Comparison of ENCODE assay signal across 8 cellular contexts in the genomic region with DNA sequence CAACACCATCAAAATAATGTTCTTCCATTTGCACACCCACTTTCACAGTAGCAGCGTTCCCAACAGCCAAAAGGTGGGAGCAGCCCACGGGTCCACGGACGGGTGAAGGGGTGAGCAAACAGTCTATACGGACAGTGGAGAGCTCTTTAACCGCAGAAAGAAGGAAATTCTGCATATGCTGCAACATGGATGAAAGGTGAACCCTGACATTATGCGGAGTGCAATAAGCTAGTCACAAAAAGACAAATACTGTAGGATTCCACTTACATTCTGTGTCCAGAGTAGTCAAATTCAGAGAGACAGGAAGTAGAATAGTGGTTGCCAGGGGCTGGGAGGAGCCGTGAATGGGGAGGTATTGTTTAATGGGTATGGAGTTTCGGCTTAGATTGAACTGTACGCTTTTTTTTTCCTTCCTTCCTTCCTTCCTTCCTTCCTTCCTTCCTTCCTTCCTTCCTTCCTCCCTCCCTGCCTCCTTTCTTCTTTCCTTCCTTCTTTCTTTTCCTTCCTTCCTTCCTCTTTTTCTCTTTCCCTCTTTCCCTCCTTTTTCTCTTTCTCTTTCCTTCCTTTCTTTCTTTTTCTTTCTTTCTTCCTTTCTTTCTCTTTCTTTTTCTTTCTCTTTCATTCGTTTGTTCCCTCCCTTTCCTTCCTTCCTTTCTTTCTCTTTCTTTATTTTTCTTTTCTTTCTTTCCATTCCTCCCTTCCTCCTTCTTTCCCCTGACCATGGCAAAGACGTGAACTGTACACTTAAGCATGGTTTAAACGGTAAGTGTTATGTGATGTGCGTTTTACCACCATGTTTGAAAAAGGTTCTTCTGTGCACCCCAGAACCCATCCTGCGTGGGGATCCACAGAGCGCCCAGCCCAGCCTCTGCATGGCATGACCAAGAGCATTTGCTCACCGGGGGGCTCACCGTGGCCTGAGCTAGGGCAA. TPM values are rescaled to one million over a fixed set of nuclear protein-coding genes. Genes with fewer than 3 reads are reported as not detected.
DNase-seq lines count a peak whose midpoint lies in the region; ATAC-seq and TF ChIP-seq lines count a peak whose summit lies in the region.

No MANE protein-coding gene starts in this region.

- no peaks in the 10 kb centered on the region for H3K9me3 ChIP-seq in BLaER1

- H3K4me3 Mint-ChIP-seq in IgD-negative memory B cell, result peak overlapping the region; percentile 83 to 98 (median 90)
- peak overlapping the region; percentile 84 to 86 for H3K4me3 Mint-ChIP-seq in effector memory CD8-positive, alpha-beta T cell
- H3K4me3 Mint-ChIP-seq in mesothelial cell of epicardium, result peak overlapping the region; percentile 87

- peak overlapping the region; percentile 72 for H3K27ac ChIP-seq in BLaER1

- H3K9me3 Mint-ChIP-seq in IgD-negative memory B cell (no peaks in the 10 kb centered on the region), mesothelial cell of epicardium (no peaks in the 10 kb centered on the region)
- H3K9me3 Mint-ChIP-seq in effector memory CD8-positive, alpha-beta T cell, result no peaks in the 10 kb centered on the region

- H3K27ac Mint-ChIP-seq in IgD-negative memory B cell (peak overlapping the region; percentile 66 to 91 (median 87)), mesothelial cell of epicardium (peak overlapping the region; percentile 95)
- H3K27ac Mint-ChIP-seq in effector memory CD8-positive, alpha-beta T cell, result peak overlapping the region; percentile 52 to 81

- H3K27me3 Mint-ChIP-seq in IgD-negative memory B cell (no peaks in the 10 kb centered on the region), mesothelial cell of epicardium (ENCODE audit: low read depth) (no peaks in the 10 kb centered on the region)
- no peaks in the 10 kb centered on the region for H3K27me3 Mint-ChIP-seq in effector memory CD8-positive, alpha-beta T cell

- H3K4me3 ChIP-seq in BLaER1, result peak overlapping the region; percentile 67

- TF ChIP-seq CTCF in mesothelial cell of epicardium (IDR thresholded peaks at IDR 0.05; ENCODE audit: unreplicated experiment), result no peak

- H3K9ac ChIP-seq in BLaER1, result peak overlapping the region; percentile 69

- no peaks in the 10 kb centered on the region for H3K36me3 ChIP-seq in BLaER1

- ATAC-seq in GM18511 (IDR thresholded peaks at IDR 0.05; ENCODE audit: unreplicated experiment) (peak; percentile 33), SK-N-SH treated with all-trans-retinoic acid at 6 μM for 48 hours (peak; percentile 77)
- peak; percentile 67 for ATAC-seq in effector memory CD8-positive, alpha-beta T cell (replicated peaks)

- H3K4me1 Mint-ChIP-seq in IgD-negative memory B cell (peaks cover 11 to 26% (median 22%) of the 10 kb centered on the region in 3 donors), mesothelial cell of epicardium (peaks cover 9% of the 10 kb centered on the region)
- peaks cover 19 to 21% of the 10 kb centered on the region in 2 donors for H3K4me1 Mint-ChIP-seq in effector memory CD8-positive, alpha-beta T cell (ENCODE audit: low read depth in 2 of 2)

- peak overlapping the region; percentile 84 for H3K4me2 ChIP-seq in BLaER1

- H3K36me3 Mint-ChIP-seq in IgD-negative memory B cell, result no peaks in the 10 kb centered on the region
- no peaks in the 10 kb centered on the region for H3K36me3 Mint-ChIP-seq in effector memory CD8-positive, alpha-beta T cell (ENCODE audit: insufficient read depth)
- no peaks in the 10 kb centered on the region for H3K36me3 Mint-ChIP-seq in mesothelial cell of epicardium

- H3K27me3 ChIP-seq in BLaER1, result no peaks in the 10 kb centered on the region

- H4K20me1 ChIP-seq in BLaER1, result no peaks in the 10 kb centered on the region

- peak in 2 of 3 experiments; percentile 38 to 42 for DNase-seq in effector memory CD8-positive, alpha-beta T cell
- DNase-seq in mesothelial cell of epicardium (ENCODE audit: low spot score in 2 of 2, unreplicated experiment in 2 of 2) (no peak), ureter (ENCODE audit: low spot score) (peak; percentile 72), GM19240 (ENCODE audit: insufficient read length, low spot score) (no peak)

- peaks cover 66% of the 10 kb centered on the region for H3K4me1 ChIP-seq in BLaER1

TF ChIP-seq in SK-N-SH treated with all-trans-retinoic acid at 6 μM for 48 hours, 23 proteins besides CTCF, POLR2A, EP300 and RAD21 (continues in another document):
- TF ChIP-seq, protein P1, sequence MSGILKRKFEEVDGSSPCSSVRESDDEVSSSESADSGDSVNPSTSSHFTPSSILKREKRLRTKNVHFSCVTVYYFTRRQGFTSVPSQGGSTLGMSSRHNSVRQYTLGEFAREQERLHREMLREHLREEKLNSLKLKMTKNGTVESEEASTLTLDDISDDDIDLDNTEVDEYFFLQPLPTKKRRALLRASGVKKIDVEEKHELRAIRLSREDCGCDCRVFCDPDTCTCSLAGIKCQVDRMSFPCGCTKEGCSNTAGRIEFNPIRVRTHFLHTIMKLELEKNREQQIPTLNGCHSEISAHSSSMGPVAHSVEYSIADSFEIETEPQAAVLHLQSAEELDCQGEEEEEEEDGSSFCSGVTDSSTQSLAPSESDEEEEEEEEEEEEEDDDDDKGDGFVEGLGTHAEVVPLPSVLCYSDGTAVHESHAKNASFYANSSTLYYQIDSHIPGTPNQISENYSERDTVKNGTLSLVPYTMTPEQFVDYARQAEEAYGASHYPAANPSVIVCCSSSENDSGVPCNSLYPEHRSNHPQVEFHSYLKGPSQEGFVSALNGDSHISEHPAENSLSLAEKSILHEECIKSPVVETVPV (CRISPR knock-in tag; IDR thresholded peaks at IDR 0.05), result no peak
- TF ChIP-seq ZFP3 (CRISPR knock-in tag; IDR thresholded peaks at IDR 0.05) (no peak), ZC3H10 (CRISPR knock-in tag; IDR thresholded peaks at IDR 0.05) (no peak), ZNF8 (CRISPR knock-in tag; IDR thresholded peaks at IDR 0.05) (no peak), RARB (CRISPR knock-in tag; IDR thresholded peaks at IDR 0.05) (no peak), BACH2 (CRISPR knock-in tag; IDR thresholded peaks at IDR 0.05; ENCODE audit: borderline replicate concordance) (no peak), PPARA (CRISPR knock-in tag; IDR thresholded peaks at IDR 0.05; ENCODE audit: borderline replicate concordance) (no peak), TSHZ2 (CRISPR knock-in tag; IDR thresholded peaks at IDR 0.05) (no peak), ESRRG (CRISPR knock-in tag; IDR thresholded peaks at IDR 0.05) (no peak), TOX (CRISPR knock-in tag; IDR thresholded peaks at IDR 0.05; ENCODE audit: borderline replicate concordance) (no peak), GLIS3 (CRISPR knock-in tag; IDR thresholded peaks at IDR 0.05) (no peak), SNAI2 (CRISPR knock-in tag; IDR thresholded peaks at IDR 0.05) (no peak)
- TF ChIP-seq, protein P2, sequence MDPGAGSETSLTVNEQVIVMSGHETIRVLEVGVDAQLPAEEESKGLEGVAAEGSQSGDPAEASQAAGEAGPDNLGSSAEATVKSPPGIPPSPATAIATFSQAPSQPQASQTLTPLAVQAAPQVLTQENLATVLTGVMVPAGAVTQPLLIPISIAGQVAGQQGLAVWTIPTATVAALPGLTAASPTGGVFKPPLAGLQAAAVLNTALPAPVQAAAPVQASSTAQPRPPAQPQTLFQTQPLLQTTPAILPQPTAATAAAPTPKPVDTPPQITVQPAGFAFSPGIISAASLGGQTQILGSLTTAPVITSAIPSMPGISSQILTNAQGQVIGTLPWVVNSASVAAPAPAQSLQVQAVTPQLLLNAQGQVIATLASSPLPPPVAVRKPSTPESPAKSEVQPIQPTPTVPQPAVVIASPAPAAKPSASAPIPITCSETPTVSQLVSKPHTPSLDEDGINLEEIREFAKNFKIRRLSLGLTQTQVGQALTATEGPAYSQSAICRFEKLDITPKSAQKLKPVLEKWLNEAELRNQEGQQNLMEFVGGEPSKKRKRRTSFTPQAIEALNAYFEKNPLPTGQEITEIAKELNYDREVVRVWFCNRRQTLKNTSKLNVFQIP (CRISPR knock-in tag; IDR thresholded peaks at IDR 0.05; ENCODE audit: borderline replicate concordance, low read depth), result no peak
- TF ChIP-seq, protein P3, sequence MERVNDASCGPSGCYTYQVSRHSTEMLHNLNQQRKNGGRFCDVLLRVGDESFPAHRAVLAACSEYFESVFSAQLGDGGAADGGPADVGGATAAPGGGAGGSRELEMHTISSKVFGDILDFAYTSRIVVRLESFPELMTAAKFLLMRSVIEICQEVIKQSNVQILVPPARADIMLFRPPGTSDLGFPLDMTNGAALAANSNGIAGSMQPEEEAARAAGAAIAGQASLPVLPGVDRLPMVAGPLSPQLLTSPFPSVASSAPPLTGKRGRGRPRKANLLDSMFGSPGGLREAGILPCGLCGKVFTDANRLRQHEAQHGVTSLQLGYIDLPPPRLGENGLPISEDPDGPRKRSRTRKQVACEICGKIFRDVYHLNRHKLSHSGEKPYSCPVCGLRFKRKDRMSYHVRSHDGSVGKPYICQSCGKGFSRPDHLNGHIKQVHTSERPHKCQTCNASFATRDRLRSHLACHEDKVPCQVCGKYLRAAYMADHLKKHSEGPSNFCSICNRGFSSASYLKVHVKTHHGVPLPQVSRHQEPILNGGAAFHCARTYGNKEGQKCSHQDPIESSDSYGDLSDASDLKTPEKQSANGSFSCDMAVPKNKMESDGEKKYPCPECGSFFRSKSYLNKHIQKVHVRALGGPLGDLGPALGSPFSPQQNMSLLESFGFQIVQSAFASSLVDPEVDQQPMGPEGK (CRISPR knock-in tag; IDR thresholded peaks at IDR 0.05; ENCODE audit: borderline replicate concordance), result no peak

RNA-seq across cellular contexts. Expression of gene ANKRD9, which starts 15.9 kb away (rescaled TPM):
- polyA plus RNA-seq in IgD-negative memory B cell, result 0.93 TPM
- total RNA-seq in mesothelial cell of epicardium, result 22.1 to 23.9 TPM (median 22.7 TPM) in 3 replicates
- total RNA-seq in ureter, result 11.5 TPM

Comparison
In these comparisons a context has a peak if more than half of its experiments do, and no peak if none do; other contexts are left out.
1. DNase-seq: peak in effector memory CD8-positive, alpha-beta T cell (2 of 3) and ureter (single experiment); none in mesothelial cell of epicardium (0 of 2) and GM19240 (single experiment).
2. Peak in every context shown above with its lines, with median percentiles within 50 percentile points of each other: ATAC-seq, H3K27ac Mint-ChIP-seq and H3K4me3 Mint-ChIP-seq.